24 cellular contexts compared by ENCODE assay signal in the genomic region with DNA sequence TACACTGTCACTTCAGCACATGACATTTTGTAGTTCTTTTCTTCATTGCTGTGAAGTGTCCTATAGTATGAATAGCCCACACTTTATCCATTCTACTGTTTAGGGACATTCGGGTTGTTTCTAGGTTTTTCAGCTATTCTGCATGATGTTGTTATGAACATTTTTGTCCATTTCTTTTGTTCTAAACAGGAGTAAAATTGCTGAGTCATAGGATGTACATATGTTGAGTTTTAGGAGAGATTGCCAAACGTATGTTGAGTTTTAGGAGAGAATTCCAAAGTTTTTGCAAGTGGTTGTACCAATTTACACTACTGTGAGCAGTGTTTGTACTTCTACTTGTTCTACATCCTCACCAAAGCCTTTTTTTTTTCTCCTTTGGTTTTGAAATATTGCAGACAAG.
DNase-seq lines count a peak whose midpoint lies in the region; ATAC-seq, FAIRE-seq and TF ChIP-seq lines count a peak whose summit lies in the region.
"Had no signal": no experiment of that assay in that cellular context is flagged by ENCODE, and none has a peak within 500 bp of the region (broad histone marks: within the 10 kb centered on the region; RNA-seq: fewer than 3 reads in every experiment).

No MANE protein-coding gene starts in this region.

- H3K4me3 ChIP-seq in HepG2 (replicated peaks in 1 of 3; ENCODE audit: insufficient read depth in 1 of 3, low read depth in 2 of 3, low read length in 3 of 3) (no peak overlapping the region), right lobe of liver (no peak overlapping the region), GM12878 (no peak overlapping the region), H1 (ENCODE audit: extremely low read depth in 1 of 4, insufficient read depth in 2 of 4, low read depth in 3 of 4, low read length in 4 of 4) (no peak overlapping the region)
- H3K4me3 ChIP-seq: BLaER1 had no signal

- no peak overlapping the region for H2BK15ac ChIP-seq in H1 (ENCODE audit: low read length)

- ATAC-seq in HepG2: no peak
- no peak for ATAC-seq in right lobe of liver
- no peak for ATAC-seq in GM12878
- ATAC-seq in foreskin keratinocyte: no peak

- H3K79me1 ChIP-seq in H1 (ENCODE audit: low read depth, low read length): no peaks in the 10 kb centered on the region

- RAD21 ChIA-PET in GM12878 (lab: Charles Lee; ENCODE audit: unreplicated experiment): no interaction called here

- H3K36me3 ChIP-seq in HepG2 (replicated peaks in 1 of 2; ENCODE audit: control insufficient read depth in 1 of 2, insufficient read depth in 2 of 2, low read length in 2 of 2) (no peaks in the 10 kb centered on the region), right lobe of liver (no peaks in the 10 kb centered on the region), GM12878 (ENCODE audit: control insufficient read depth in 2 of 2, insufficient read depth in 2 of 2, low read length in 1 of 2) (no peaks in the 10 kb centered on the region), H1 (ENCODE audit: control insufficient read depth in 2 of 4, insufficient read depth in 4 of 4, low read length in 3 of 4) (no peaks in the 10 kb centered on the region)
- H3K36me3 ChIP-seq: BE2C, BLaER1 had no signal

- POLR2A ChIA-PET in HepG2 (lab: Yijun Ruan, JAX) (no interaction called here), GM12878 (lab: Charles Lee) (no interaction called here), H1 (lab: Charles Lee; ENCODE audit: partially characterized antibody) (no interaction called here)

- H3K9ac ChIP-seq in HepG2 (ENCODE audit: insufficient read depth, low read depth, low read length): no peak overlapping the region
- H3K9ac ChIP-seq in GM12878 (ENCODE audit: control insufficient read depth, insufficient read depth, low read length): no peak overlapping the region
- no peak overlapping the region for H3K9ac ChIP-seq in H1 (replicated peaks in 1 of 4; ENCODE audit: extremely low read depth in 1 of 4, low read depth in 3 of 4, low read length in 3 of 4)
- H3K9ac ChIP-seq: BLaER1 had no signal

- no peak for TF ChIP-seq RAD21 in HepG2 (CRISPR knock-in tag; IDR thresholded peaks at IDR 0.05)
- no peak for TF ChIP-seq RAD21 in GM12878 (IDR thresholded peaks at IDR 0.05; ENCODE audit: insufficient read depth, low read depth, low read length)
- no peak for TF ChIP-seq RAD21 in H1 (IDR thresholded peaks at IDR 0.05 in 1 of 2, conservative IDR thresholded peaks at IDR 0.05 in 1 of 2; ENCODE audit: low read depth in 2 of 2, low read length in 2 of 2)

- no peak for DNase-seq in HepG2 (ENCODE audit: low spot score)
- no peak for DNase-seq in right lobe of liver
- DNase-seq in GM12878 (ENCODE audit: low read depth, low spot score): no peak
- no peak for DNase-seq in H1 (ENCODE audit: low read depth in 1 of 2, low spot score in 2 of 2)
- DNase-seq in NCI-H524 treated with DMSO at 0.1 percent for 48 hours (lab: John Stamatoyannopoulos, UW): no peak
- DNase-seq in foreskin keratinocyte: no peak
- DNase-seq: ACHN; BE2C; C1 segment of cervical spinal cord; CD4-positive, alpha-beta memory T cell; CD4-positive, CD25-positive, alpha-beta regulatory T cell; CD8-positive, alpha-beta memory T cell; COR-L47; DMS 273 treated with DMSO at 0.1 percent for 48 hours; DMS153; DMS53; DMS79; DND-41; EL; GDM1 had no signal

- H2BK12ac ChIP-seq in H1 (ENCODE audit: low read depth, low read length): no peak overlapping the region

- TF ChIP-seq POLR2A in HepG2 (IDR thresholded peaks at IDR 0.05; ENCODE audit: insufficient read depth in 1 of 2, low read depth in 2 of 2, low read length in 2 of 2) (no peak), right lobe of liver (IDR thresholded peaks at IDR 0.05) (no peak), GM12878 (IDR thresholded peaks at IDR 0.05; ENCODE audit: low read depth, low read length) (no peak), H1 (IDR thresholded peaks at IDR 0.05; ENCODE audit: control extremely low read depth in 1 of 2, low read depth in 2 of 2, low read length in 2 of 2) (no peak)

- H2BK5ac ChIP-seq in H1 (ENCODE audit: low read depth, low read length): no peak overlapping the region

- no peak overlapping the region for H4K8ac ChIP-seq in H1 (ENCODE audit: extremely low read depth, insufficient read depth, low read length)

- H3K27ac ChIP-seq in HepG2 (ENCODE audit: extremely low read length, insufficient read depth, low read length) (no peak overlapping the region), right lobe of liver (no peak overlapping the region), GM12878 (ENCODE audit: control insufficient read depth, insufficient read depth) (no peak overlapping the region), H1 (ENCODE audit: low read depth, low read length) (no peak overlapping the region), foreskin keratinocyte (no peak overlapping the region)
- H3K27ac ChIP-seq: 22Rv1, BLaER1 had no signal

- H3K27me3 ChIP-seq in HepG2 (ENCODE audit: control insufficient read depth in 1 of 2, insufficient read depth in 2 of 2, low read length in 2 of 2) (no peaks in the 10 kb centered on the region), right lobe of liver (no peaks in the 10 kb centered on the region), GM12878 (replicated peaks in 1 of 2; ENCODE audit: control insufficient read depth in 2 of 2, insufficient read depth in 2 of 2, low read length in 1 of 2) (no peaks in the 10 kb centered on the region), H1 (replicated peaks in 1 of 4; ENCODE audit: control insufficient read depth in 3 of 4, extremely low read depth in 1 of 4, insufficient read depth in 3 of 4, low read length in 3 of 4) (no peaks in the 10 kb centered on the region), foreskin keratinocyte (no peaks in the 10 kb centered on the region)
- H3K27me3 ChIP-seq: BLaER1 had no signal

- H2AFZ ChIP-seq in HepG2 (ENCODE audit: low read length): no peak overlapping the region
- no peak overlapping the region for H2AFZ ChIP-seq in GM12878 (ENCODE audit: control insufficient read depth, low read depth, low read length)
- H2AFZ ChIP-seq in H1 (ENCODE audit: low read length): no peak overlapping the region

- H3K23ac ChIP-seq in H1 (ENCODE audit: insufficient read length): no peak overlapping the region

- H2BK120ac ChIP-seq in H1 (replicated peaks; ENCODE audit: low read depth, low read length): no peak overlapping the region

- H3K14ac ChIP-seq in H1 (ENCODE audit: insufficient read length): no peak overlapping the region

- intact Hi-C loops in HepG2 (cut with micrococcal nuclease; ENCODE audit: unreplicated experiment): no loop called here
- intact Hi-C loops in right lobe of liver (cut with DNase I): no loop called here
- intact Hi-C loops in GM12878 (cut with micrococcal nuclease; ENCODE audit: unreplicated experiment): no loop called here

- no peak overlapping the region for H4K91ac ChIP-seq in H1 (replicated peaks; ENCODE audit: insufficient read length, low read length)

- H2BK20ac ChIP-seq in H1 (ENCODE audit: low read length): no peak overlapping the region

- H3K4me2 ChIP-seq in HepG2 (ENCODE audit: low read depth, low read length) (no peak overlapping the region), GM12878 (ENCODE audit: control insufficient read depth, insufficient read depth) (no peak overlapping the region), H1 (ENCODE audit: insufficient read depth in 1 of 2, low read depth in 2 of 2, low read length in 2 of 2) (no peak overlapping the region)
- H3K4me2 ChIP-seq: BLaER1 had no signal

- TF ChIP-seq CTCF in HepG2 (CRISPR knock-in tag; IDR thresholded peaks at IDR 0.05): no peak
- no peak for TF ChIP-seq CTCF in right lobe of liver (IDR thresholded peaks at IDR 0.05)
- no peak for TF ChIP-seq CTCF in GM12878 (IDR thresholded peaks at IDR 0.05 in 2 of 3, conservative IDR thresholded peaks at IDR 0.05 in 1 of 3; ENCODE audit: control insufficient read depth in 2 of 3, extremely low read depth in 1 of 3, insufficient read depth in 1 of 3, low read depth in 3 of 3, low read length in 3 of 3)
- no peak for TF ChIP-seq CTCF in H1 (IDR thresholded peaks at IDR 0.05; ENCODE audit: control extremely low read depth in 1 of 3, insufficient read depth in 1 of 3, low read depth in 1 of 3, low read length in 3 of 3)
- TF ChIP-seq CTCF in foreskin keratinocyte (conservative IDR thresholded peaks at IDR 0.05): no peak

- no peak for FAIRE-seq in HepG2 (lab: Jason Lieb, UNC)
- no peak for FAIRE-seq in GM12878 (lab: Jason Lieb, UNC)
- no peak for FAIRE-seq in H1 (lab: Jason Lieb, UNC)
- FAIRE-seq: GM12891, GM19239 had no signal

- no peak for TF ChIP-seq EP300 in HepG2 (IDR thresholded peaks at IDR 0.05; ENCODE audit: low read depth in 2 of 2, low read length in 2 of 2)
- no peak for TF ChIP-seq EP300 in HepG2 (CRISPR knock-in tag; IDR thresholded peaks at IDR 0.05; ENCODE audit: borderline replicate concordance)
- TF ChIP-seq EP300 in GM12878 (IDR thresholded peaks at IDR 0.05; ENCODE audit: borderline replicate concordance in 1 of 2, control insufficient read depth in 1 of 2, low read depth in 2 of 2, low read length in 2 of 2): no peak
- no peak for TF ChIP-seq EP300 in H1 (IDR thresholded peaks at IDR 0.05; ENCODE audit: borderline replicate concordance in 1 of 2, low read depth in 2 of 2, low read length in 2 of 2)

- CTCF ChIA-PET in HepG2 (lab: Yijun Ruan, JAX; ENCODE audit: low intra/inter-chr PET ratio, low total read pairs): no interaction called here
- CTCF ChIA-PET in GM12878 (lab: Yijun Ruan, JAX): no interaction called here
- CTCF ChIA-PET in H1 (lab: Charles Lee; ENCODE audit: partially characterized antibody): no interaction called here

- H3K4me1 ChIP-seq in HepG2 (ENCODE audit: insufficient read depth, low read length): no peaks in the 10 kb centered on the region
- H3K4me1 ChIP-seq in right lobe of liver: no peaks in the 10 kb centered on the region
- no peaks in the 10 kb centered on the region for H3K4me1 ChIP-seq in GM12878 (ENCODE audit: control insufficient read depth, insufficient read depth, low read length)
- no peaks in the 10 kb centered on the region for H3K4me1 ChIP-seq in H1 (replicated peaks in 1 of 4; ENCODE audit: control insufficient read depth in 3 of 4, insufficient read depth in 4 of 4, low read length in 3 of 4)
- H3K4me1 ChIP-seq in foreskin keratinocyte: no peaks in the 10 kb centered on the region
- H3K4me1 ChIP-seq: BE2C had no signal

- no peaks in the 10 kb centered on the region for H3K23me2 ChIP-seq in H1 (ENCODE audit: low read depth, low read length)

- BruUV-seq in HepG2 (replicated peaks; lab: Mats Ljungman, UMichigan): no TSS peak
- no TSS peak for BruUV-seq in GM12878 (replicated peaks; lab: Mats Ljungman, UMichigan)

- no peak overlapping the region for H2AK5ac ChIP-seq in H1 (ENCODE audit: low read depth, low read length)

- H3K4ac ChIP-seq in H1 (replicated peaks; ENCODE audit: insufficient read length, low read depth, low read length): no peak overlapping the region

- H3K18ac ChIP-seq in H1 (ENCODE audit: extremely low read depth, low read length): no peak overlapping the region

- no peak overlapping the region for H3K56ac ChIP-seq in H1 (replicated peaks; ENCODE audit: insufficient read length, low read depth, low read length)

- in situ Hi-C loops in HepG2 (cut with HindIII; ENCODE audit: extremely low pct_ligation_motif_present, low pct_unique_long_range_greater_than_20kb): no loop called here
- in situ Hi-C loops in GM12878 (cut with MboI): no loop called here

- SMC1A ChIA-PET in GM12878 (lab: Charles Lee; ENCODE audit: uncharacterized antibody, unreplicated experiment): no interaction called here

- peaks cover 66% of the 10 kb centered on the region for H3K9me3 ChIP-seq in HepG2 (ENCODE audit: low read length)
- no peaks in the 10 kb centered on the region for H3K9me3 ChIP-seq in right lobe of liver
- no peaks in the 10 kb centered on the region for H3K9me3 ChIP-seq in GM12878 (replicated peaks; ENCODE audit: control insufficient read depth, insufficient read depth, low read length)
- H3K9me3 ChIP-seq in H1 (ENCODE audit: insufficient read depth in 2 of 2, low read depth in 1 of 2, low read length in 1 of 2): no peaks in the 10 kb centered on the region
- H3K9me3 ChIP-seq: BE2C had no signal

- H4K5ac ChIP-seq in H1 (ENCODE audit: insufficient read length, low read depth, low read length): no peak overlapping the region

- no peaks in the 10 kb centered on the region for H3K79me2 ChIP-seq in HepG2 (ENCODE audit: insufficient read depth, low read length)
- H3K79me2 ChIP-seq in GM12878 (ENCODE audit: control insufficient read depth, insufficient read depth, low read length): no peaks in the 10 kb centered on the region
- H3K79me2 ChIP-seq in H1 (ENCODE audit: control insufficient read depth in 1 of 2, insufficient read depth in 2 of 2, low read length in 2 of 2): no peaks in the 10 kb centered on the region

- no peaks in the 10 kb centered on the region for H4K20me1 ChIP-seq in HepG2 (ENCODE audit: insufficient read depth, low read length)
- no peaks in the 10 kb centered on the region for H4K20me1 ChIP-seq in GM12878 (ENCODE audit: control insufficient read depth, insufficient read depth)
- no peaks in the 10 kb centered on the region for H4K20me1 ChIP-seq in H1 (replicated peaks in 1 of 2; ENCODE audit: control insufficient read depth in 1 of 2, insufficient read depth in 2 of 2, low read length in 2 of 2)
- H4K20me1 ChIP-seq: BLaER1 had no signal

- 4% methylated on average over 2 of the region's 2 CpGs for WGBS in HepG2 (ENCODE audit: low lambda C conversion rate)
- 71% methylated on average over 2 of the region's 2 CpGs for WGBS in right lobe of liver (ENCODE audit: insufficient coverage, low coverage, low lambda C conversion rate, missing lambda C conversion rate)
- WGBS in GM12878 (ENCODE audit: insufficient coverage, insufficient replicate concordance, low lambda C conversion rate, missing lambda C conversion rate): 0% methylated on average over 2 of the region's 2 CpGs
- WGBS in H1 (ENCODE audit: extremely low coverage in 1 of 2, insufficient coverage in 1 of 2, insufficient read length in 1 of 2, insufficient replicate concordance in 2 of 2, low coverage in 1 of 2, low lambda C conversion rate in 2 of 2, missing lambda C conversion rate in 1 of 2), 2 experiments: 80% methylated on average over 2 of the region's 2 CpGs; no CpG with 5 or more reads in 1 of the 2 experiments
